18 cellular contexts compared by ENCODE assay signal in the genomic region with DNA sequence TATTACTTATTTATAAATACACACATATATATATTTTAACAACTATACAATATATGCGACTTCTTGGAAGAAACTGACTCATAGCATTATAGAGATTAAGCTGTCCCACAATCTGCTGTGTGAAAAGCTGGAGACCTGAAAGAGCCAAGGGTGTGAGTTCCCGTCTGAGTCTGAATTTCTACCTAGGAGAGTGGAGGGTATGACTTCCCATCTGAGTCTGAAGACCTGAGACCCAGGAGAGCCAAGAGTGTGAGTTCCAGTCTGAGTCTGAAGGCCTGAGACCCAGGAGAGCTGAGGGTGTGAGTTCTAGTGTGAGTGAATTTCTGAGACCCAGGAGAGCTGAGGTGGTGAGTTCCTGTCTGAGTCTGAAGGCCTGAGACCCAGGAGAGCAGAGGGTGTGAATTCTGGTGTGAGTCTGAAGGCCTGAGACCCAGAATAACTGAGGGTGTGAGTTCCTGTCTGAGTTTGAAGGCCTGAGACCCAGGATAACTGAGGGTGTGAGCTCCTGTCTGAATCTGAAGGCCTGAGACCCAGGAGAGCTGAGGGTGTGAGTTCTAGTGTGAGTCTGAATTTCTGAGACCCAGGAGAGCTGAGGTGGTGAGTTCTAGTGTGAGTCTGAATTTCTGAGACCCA. TPM values are rescaled to one million over a fixed set of nuclear protein-coding genes. Genes with fewer than 3 reads are reported as not detected.
DNase-seq lines count a peak whose midpoint lies in the region; ATAC-seq and TF ChIP-seq lines count a peak whose summit lies in the region.
"Had no signal": no experiment of that assay in that cellular context is flagged by ENCODE, and none has a peak within 500 bp of the region (broad histone marks: within the 10 kb centered on the region; RNA-seq: fewer than 3 reads in every experiment).

No MANE protein-coding gene starts in this region.

- H3K4me1 ChIP-seq in colonic mucosa = no peaks in the 10 kb centered on the region
- peaks cover 0 to 6% of the 10 kb centered on the region in 2 donors for H3K4me1 ChIP-seq in left lung
- H3K4me1 ChIP-seq: A549, psoas muscle had no signal

- H3K36me3 ChIP-seq in colonic mucosa = no peaks in the 10 kb centered on the region
- H3K36me3 ChIP-seq in left lung = no peaks in the 10 kb centered on the region

- intact Hi-C loops in activated CD4-positive, alpha-beta T cell treated with anti-CD3 and anti-CD28 coated beads, Interleukin-2, amount 10 ng/mL, durations not matched to agents 24 days and 14 days (cut with micrococcal nuclease) = no loop called here
- intact Hi-C loops in colonic mucosa (cut with DNase I) = no loop called here
- intact Hi-C loops in left lung (cut with DNase I) = no loop called here

- peaks cover 5% of the 10 kb centered on the region for H3K9me3 Mint-ChIP-seq in activated CD4-positive, alpha-beta T cell treated with anti-CD3 and anti-CD28 coated beads, Interleukin-2, amount 10 ng/mL, durations not matched to agents 24 days and 14 days
- peaks cover 4 to 7% (median 6%) of the 10 kb centered on the region in 3 donors for H3K9me3 Mint-ChIP-seq in T-cell

- H3K9me3 ChIP-seq in colonic mucosa = no peaks in the 10 kb centered on the region
- peaks cover 0 to 2% of the 10 kb centered on the region in 2 donors for H3K9me3 ChIP-seq in left lung
- H3K9me3 ChIP-seq: A549, mucosa of descending colon, psoas muscle had no signal

- no peak overlapping the region for H3K4me3 Mint-ChIP-seq in activated CD4-positive, alpha-beta T cell treated with anti-CD3 and anti-CD28 coated beads, Interleukin-2, amount 10 ng/mL, durations not matched to agents 24 days and 14 days
- H3K4me3 Mint-ChIP-seq in T-cell = no peak overlapping the region

- H3K36me3 Mint-ChIP-seq in activated CD4-positive, alpha-beta T cell treated with anti-CD3 and anti-CD28 coated beads, Interleukin-2, amount 10 ng/mL, durations not matched to agents 24 days and 14 days (ENCODE audit: low read depth) = peaks cover 5% of the 10 kb centered on the region
- peaks cover 7% of the 10 kb centered on the region for H3K36me3 Mint-ChIP-seq in T-cell

- H3K27me3 Mint-ChIP-seq in activated CD4-positive, alpha-beta T cell treated with anti-CD3 and anti-CD28 coated beads, Interleukin-2, amount 10 ng/mL, durations not matched to agents 24 days and 14 days = no peaks in the 10 kb centered on the region
- no peaks in the 10 kb centered on the region for H3K27me3 Mint-ChIP-seq in T-cell

- peaks cover 4% of the 10 kb centered on the region for H3K4me1 Mint-ChIP-seq in activated CD4-positive, alpha-beta T cell treated with anti-CD3 and anti-CD28 coated beads, Interleukin-2, amount 10 ng/mL, durations not matched to agents 24 days and 14 days
- peaks cover 10 to 35% (median 21%) of the 10 kb centered on the region in 3 donors for H3K4me1 Mint-ChIP-seq in T-cell

- no peak for ATAC-seq in T-cell (replicated peaks in 1 of 4)
- no peak for ATAC-seq in left lung
- ATAC-seq: A549, mucosa of descending colon, psoas muscle had no signal

- H3K27ac Mint-ChIP-seq in activated CD4-positive, alpha-beta T cell treated with anti-CD3 and anti-CD28 coated beads, Interleukin-2, amount 10 ng/mL, durations not matched to agents 24 days and 14 days = no peak overlapping the region
- H3K27ac Mint-ChIP-seq in T-cell = peak overlapping the region; percentile 79 to 81

- TF ChIP-seq CTCF in colonic mucosa (IDR thresholded peaks at IDR 0.05) = no peak
- TF ChIP-seq CTCF in left lung (IDR thresholded peaks at IDR 0.05) = no peak
- TF ChIP-seq CTCF in GM10248 (IDR thresholded peaks at IDR 0.05; ENCODE audit: control extremely low read depth, extremely low read depth, low read depth, missing control alignments) = no peak

- no peak overlapping the region for H3K4me3 ChIP-seq in colonic mucosa
- no peak overlapping the region for H3K4me3 ChIP-seq in left lung
- H3K4me3 ChIP-seq: A549, mucosa of descending colon, psoas muscle had no signal

- no peak overlapping the region for H3K9ac ChIP-seq in colonic mucosa (ENCODE audit: low read depth in 2 of 2, low read length in 2 of 2)

- H3K27me3 ChIP-seq in colonic mucosa (no peaks in the 10 kb centered on the region), left lung (no peaks in the 10 kb centered on the region)

- DNase-seq in activated CD4-positive, alpha-beta T cell treated with anti-CD3 and anti-CD28 coated beads, Interleukin-2, amount 10 ng/mL, durations not matched to agents 24 days and 14 days = peak; percentile 47
- no peak for DNase-seq in activated CD4-positive, alpha-beta T cell treated with anti-CD3 and anti-CD28 coated beads for 4 hours
- DNase-seq in T-cell = no peak
- peak; percentile 1 for DNase-seq in colonic mucosa
- peak; percentile 24 for DNase-seq in stimulated activated CD8-positive, alpha-beta memory T cell treated with anti-CD3 and anti-CD28 coated beads, Interleukin-4, amount 100 ng/mL, for 48 hours
- DNase-seq in left lung = no peak
- no peak for DNase-seq in pons (ENCODE audit: low spot score)
- no peak for DNase-seq in GM10248 (ENCODE audit: extremely low spot score)
- DNase-seq: COR-L47, mucosa of descending colon, NCI-H1436 treated with DMSO at 0.1 percent for 48 hours, NCI-H2227 treated with DMSO at 0.1 percent for 48 hours, psoas muscle, Right ventricle myocardium superior had no signal

- CTCF ChIA-PET in T-cell (lab: Charles Lee) (no interaction called here), GM10248 (lab: Yijun Ruan, JAX) (no interaction called here)

- H3K27ac ChIP-seq in colonic mucosa (no peak overlapping the region), left lung (no peak overlapping the region)
- H3K27ac ChIP-seq: A549, psoas muscle had no signal

- POLR2A ChIA-PET in T-cell (lab: Charles Lee) (no interaction called here), GM10248 (lab: Yijun Ruan, JAX) (no interaction called here)

RNA-seq across cellular contexts. Expression of a gene that starts 8.9 kb away (rescaled TPM):
- total RNA-seq in activated CD4-positive, alpha-beta T cell treated with anti-CD3 and anti-CD28 coated beads, Interleukin-2, amount 10 ng/mL, durations not matched to agents 24 days and 14 days = 19.1 and 19.5 TPM in 2 replicates
- 100 to 1,000 TPM; 114 to 219 (median 182) TPM for total RNA-seq in T-cell
- 1 to 10 TPM; 1.3 TPM for total RNA-seq in colonic mucosa
- 1 to 10 TPM; 1.5 to 6.9 TPM for total RNA-seq in left lung
- total RNA-seq: epithelial cell of proximal tubule, kidney epithelial cell, temporal lobe had no signal

RNA-seq across cellular contexts. Expression of a gene that starts 45.5 kb away (rescaled TPM):
- 59.6 and 62.0 TPM in 2 replicates for total RNA-seq in activated CD4-positive, alpha-beta T cell treated with anti-CD3 and anti-CD28 coated beads, Interleukin-2, amount 10 ng/mL, durations not matched to agents 24 days and 14 days
- total RNA-seq in T-cell (100 to 1,000 TPM; 120 to 162 (median 155) TPM), colonic mucosa (10 to 100 TPM; 42.4 to 44.6 TPM), left lung (10 to 100 TPM; 31.1 to 44.7 TPM)

Comparison
In these comparisons a context has a peak if more than half of its experiments do, and no peak if none do; other contexts are left out.
1. DNase-seq: peak in activated CD4-positive, alpha-beta T cell treated with anti-CD3 and anti-CD28 coated beads, Interleukin-2, amount 10 ng/mL, durations not matched to agents 24 days and 14 days (single experiment), colonic mucosa (single experiment) and stimulated activated CD8-positive, alpha-beta memory T cell treated with anti-CD3 and anti-CD28 coated beads, Interleukin-4, amount 100 ng/mL, for 48 hours (single experiment); none in activated CD4-positive, alpha-beta T cell treated with anti-CD3 and anti-CD28 coated beads for 4 hours (0 of 2), T-cell (0 of 34), left lung (0 of 2), pons (single experiment) and GM10248 (single experiment).